In genomic region chr11:120388261-120388660, GRCh38 we compare ENCODE assay signal across 1 cellular context.
TF ChIP-seq lines count a peak whose summit lies in the region.

No MANE protein-coding gene starts in this region.

TF ChIP-seq in HepG2, 621 proteins besides CTCF, POLR2A, EP300 and RAD21 (continued from another document):
- TF ChIP-seq ZNF34 (CRISPR knock-in tag; IDR thresholded peaks at IDR 0.05; ENCODE audit: borderline replicate concordance) (no peak), ZNF790 (CRISPR knock-in tag; IDR thresholded peaks at IDR 0.05; ENCODE audit: borderline replicate concordance) (no peak), ARID5B (CRISPR knock-in tag; IDR thresholded peaks at IDR 0.05) (peak; percentile 68), SOX13 (IDR thresholded peaks at IDR 0.05) (no peak), SOX13 (CRISPR knock-in tag; conservative IDR thresholded peaks at IDR 0.05 in 1 of 2, IDR thresholded peaks at IDR 0.05 in 1 of 2) (peak in 1 of 2 experiments; percentile 48; a peak in 1 of 4 replicates), BCL6 (CRISPR knock-in tag; IDR thresholded peaks at IDR 0.05) (peak; percentile 33; the same call in 1 of the 2 replicates), TCF7 (IDR thresholded peaks at IDR 0.05; ENCODE audit: low read depth) (0 out of 2 replicates have a peak, but pooled peaks have one; percentile 19), ZNF652 (CRISPR knock-in tag; IDR thresholded peaks at IDR 0.05; ENCODE audit: borderline replicate concordance, low read depth) (peak; percentile 91), ZSCAN21 (CRISPR knock-in tag; IDR thresholded peaks at IDR 0.05; ENCODE audit: borderline replicate concordance) (no peak), ZNF644 (CRISPR knock-in tag; IDR thresholded peaks at IDR 0.05; ENCODE audit: low read depth) (peak; percentile 26; the same call in 1 of the 2 replicates), HMG20A (CRISPR knock-in tag; IDR thresholded peaks at IDR 0.05; ENCODE audit: borderline replicate concordance) (0 out of 2 replicates have a peak, but pooled peaks have one; percentile 21), SAP130 (CRISPR knock-in tag; IDR thresholded peaks at IDR 0.05; ENCODE audit: low read depth) (peak; percentile 28; the same call in 1 of the 2 replicates), ZNF605 (CRISPR knock-in tag; IDR thresholded peaks at IDR 0.05) (no peak), NCOA2 (CRISPR knock-in tag; IDR thresholded peaks at IDR 0.05) (no peak), NFIC (IDR thresholded peaks at IDR 0.05; ENCODE audit: low read length) (peak; percentile 35; the same call in 1 of the 2 replicates), ISL2 (CRISPR knock-in tag; IDR thresholded peaks at IDR 0.05) (peak; percentile 28; the same call in 1 of the 2 replicates), SMAD3 (CRISPR knock-in tag; IDR thresholded peaks at IDR 0.05) (0 out of 2 replicates have a peak, but pooled peaks have one; percentile 30), FOXA1 (IDR thresholded peaks at IDR 0.05) (peak; percentile 80), FOXA1 (CRISPR knock-in tag; IDR thresholded peaks at IDR 0.05) (peak; percentile 87), FOXA3 (CRISPR knock-in tag; IDR thresholded peaks at IDR 0.05) (peak; percentile 86), PAXIP1 (CRISPR knock-in tag; conservative IDR thresholded peaks at IDR 0.05) (0 out of 2 replicates have a peak, but pooled peaks have one; percentile 21), TFAP4 (IDR thresholded peaks at IDR 0.05; ENCODE audit: borderline replicate concordance, low read depth) (peak; percentile 21; the same call in 1 of the 2 replicates), ARID3A (IDR thresholded peaks at IDR 0.05; ENCODE audit: low read depth, low read length) (peak; percentile 46; the same call in 1 of the 2 replicates), ZNF770 (CRISPR knock-in tag; IDR thresholded peaks at IDR 0.05) (no peak), FOXJ3 (CRISPR knock-in tag; IDR thresholded peaks at IDR 0.05; ENCODE audit: borderline replicate concordance) (peak; percentile 41; the same call in 1 of the 2 replicates), MIXL1 (CRISPR knock-in tag; IDR thresholded peaks at IDR 0.05) (peak; percentile 18; the same call in 1 of the 2 replicates), ZNF556 (CRISPR knock-in tag; IDR thresholded peaks at IDR 0.05; ENCODE audit: borderline replicate concordance) (no peak)
